In genomic region chr5:94621763-94622162, GRCh38 we compare ENCODE assay signal across 14 cellular contexts.
A peak's percentile ranks its signal among the peaks of the same experiment; 100 is the strongest.
DNase-seq lines count a peak whose midpoint lies in the region; ATAC-seq and TF ChIP-seq lines count a peak whose summit lies in the region.
"Had no signal": no experiment of that assay in that cellular context is flagged by ENCODE, and none has a peak within 500 bp of the region (broad histone marks: within the 10 kb centered on the region; RNA-seq: fewer than 3 reads in every experiment).

No MANE protein-coding gene starts in this region.

- H3K9me3 Mint-ChIP-seq in stimulated activated naive CD8-positive, alpha-beta T cell treated with anti-CD3 and anti-CD28 coated beads, Interleukin-15, Interleukin-2, amounts not matched to agents 100 ng/mL and 50 ng/mL, for 24 hours, result no peaks in the 10 kb centered on the region
- no peaks in the 10 kb centered on the region for H3K9me3 Mint-ChIP-seq in stimulated activated naive CD8-positive, alpha-beta T cell treated with anti-CD3 and anti-CD28 coated beads, Interleukin-15, amount 100 ng/mL, for 72 hours
- H3K9me3 Mint-ChIP-seq: HFFc6 had no signal

- H3K27ac Mint-ChIP-seq in stimulated activated naive CD8-positive, alpha-beta T cell treated with anti-CD3 and anti-CD28 coated beads, Interleukin-15, Interleukin-2, amounts not matched to agents 100 ng/mL and 50 ng/mL, for 24 hours, result no peak overlapping the region
- no peak overlapping the region for H3K27ac Mint-ChIP-seq in stimulated activated naive CD8-positive, alpha-beta T cell treated with anti-CD3 and anti-CD28 coated beads, Interleukin-15, amount 100 ng/mL, for 72 hours
- H3K27ac Mint-ChIP-seq: HFFc6 had no signal

- peaks cover 45% of the 10 kb centered on the region for H3K4me1 Mint-ChIP-seq in stimulated activated naive CD8-positive, alpha-beta T cell treated with anti-CD3 and anti-CD28 coated beads, Interleukin-15, Interleukin-2, amounts not matched to agents 100 ng/mL and 50 ng/mL, for 24 hours (ENCODE audit: low read depth)
- peaks cover 26% of the 10 kb centered on the region for H3K4me1 Mint-ChIP-seq in stimulated activated naive CD8-positive, alpha-beta T cell treated with anti-CD3 and anti-CD28 coated beads, Interleukin-15, amount 100 ng/mL, for 72 hours

- no peak for TF ChIP-seq CTCF in choroid plexus epithelial cell (conservative IDR thresholded peaks at IDR 0.05; ENCODE audit: low read depth, low read length)

- no peak for DNase-seq in stimulated activated naive CD8-positive, alpha-beta T cell treated with anti-CD3 and anti-CD28 coated beads, Interleukin-15, amount 100 ng/mL, for 72 hours
- peak; percentile 11 for DNase-seq in NCI-H2029 treated with DMSO at 0.1 percent for 48 hours (lab: John Stamatoyannopoulos, UW)
- DNase-seq in choroid plexus epithelial cell (ENCODE audit: low read depth), result peak; percentile 6
- no peak for DNase-seq in activated CD4-positive, alpha-beta T cell treated with anti-CD3 and anti-CD28 coated beads for 4 hours
- DNase-seq in amniotic stem cell (lab: John Stamatoyannopoulos, UW), result no peak
- no peak for DNase-seq in NK-92 (lab: John Stamatoyannopoulos, UW; ENCODE audit: unreplicated experiment)
- DNase-seq: dorsolateral prefrontal cortex, GDM1, HFFc6, KBM-7, NCI-H1105 treated with DMSO at 0.1 percent for 48 hours, ovary, right lobe of liver had no signal

- H3K27me3 Mint-ChIP-seq in stimulated activated naive CD8-positive, alpha-beta T cell treated with anti-CD3 and anti-CD28 coated beads, Interleukin-15, Interleukin-2, amounts not matched to agents 100 ng/mL and 50 ng/mL, for 24 hours, result no peaks in the 10 kb centered on the region
- H3K27me3 Mint-ChIP-seq in stimulated activated naive CD8-positive, alpha-beta T cell treated with anti-CD3 and anti-CD28 coated beads, Interleukin-15, amount 100 ng/mL, for 72 hours, result no peaks in the 10 kb centered on the region

- H3K36me3 Mint-ChIP-seq in stimulated activated naive CD8-positive, alpha-beta T cell treated with anti-CD3 and anti-CD28 coated beads, Interleukin-15, Interleukin-2, amounts not matched to agents 100 ng/mL and 50 ng/mL, for 24 hours (ENCODE audit: low read depth), result no peaks in the 10 kb centered on the region

- no peak overlapping the region for H3K4me3 ChIP-seq in choroid plexus epithelial cell (ENCODE audit: low read depth, low read length)
- H3K4me3 ChIP-seq: dorsolateral prefrontal cortex, ovary, right lobe of liver had no signal

- peak overlapping the region; percentile 22 for H3K4me3 Mint-ChIP-seq in stimulated activated naive CD8-positive, alpha-beta T cell treated with anti-CD3 and anti-CD28 coated beads, Interleukin-15, Interleukin-2, amounts not matched to agents 100 ng/mL and 50 ng/mL, for 24 hours
- no peak overlapping the region for H3K4me3 Mint-ChIP-seq in stimulated activated naive CD8-positive, alpha-beta T cell treated with anti-CD3 and anti-CD28 coated beads, Interleukin-15, amount 100 ng/mL, for 72 hours
- H3K4me3 Mint-ChIP-seq: HFFc6 had no signal

- no peak for ATAC-seq in stimulated activated naive CD8-positive, alpha-beta T cell treated with anti-CD3 and anti-CD28 coated beads, Interleukin-15, amount 100 ng/mL, for 72 hours
- ATAC-seq: right lobe of liver had no signal

Comparison
In these comparisons a context has a peak if more than half of its experiments do, and no peak if none do; other contexts are left out.
1. DNase-seq: peak in NCI-H2029 treated with DMSO at 0.1 percent for 48 hours (single experiment) and choroid plexus epithelial cell (single experiment); none in stimulated activated naive CD8-positive, alpha-beta T cell treated with anti-CD3 and anti-CD28 coated beads, Interleukin-15, amount 100 ng/mL, for 72 hours (0 of 2), activated CD4-positive, alpha-beta T cell treated with anti-CD3 and anti-CD28 coated beads for 4 hours (0 of 2), amniotic stem cell (single experiment) and NK-92 (single experiment).